Comparison of ENCODE assay signal across 3 cellular contexts in genomic region chr12:64205542-64205941, GRCh38.
TF ChIP-seq lines count a peak whose summit lies in the region.

No MANE protein-coding gene starts in this region.

TF ChIP-seq in HepG2, 621 proteins besides CTCF, POLR2A, EP300 and RAD21 (continues in another document):
- TF ChIP-seq E2F1 (CRISPR knock-in tag; IDR thresholded peaks at IDR 0.05) (no peak), ELF3 (CRISPR knock-in tag; IDR thresholded peaks at IDR 0.05) (no peak), HNRNPK (IDR thresholded peaks at IDR 0.05; ENCODE audit: low read depth, low read length, poor library complexity, severe bottlenecking) (peak; percentile 96), ZNF607 (CRISPR knock-in tag; IDR thresholded peaks at IDR 0.05; ENCODE audit: borderline replicate concordance) (no peak), AHDC1 (CRISPR knock-in tag; IDR thresholded peaks at IDR 0.05; ENCODE audit: borderline replicate concordance) (no peak), ZSCAN5A (CRISPR knock-in tag; IDR thresholded peaks at IDR 0.05; ENCODE audit: borderline replicate concordance) (no peak), ZNF547 (CRISPR knock-in tag; IDR thresholded peaks at IDR 0.05) (no peak), MYNN (CRISPR knock-in tag; IDR thresholded peaks at IDR 0.05; ENCODE audit: low read depth) (no peak), KMT2B (CRISPR knock-in tag; IDR thresholded peaks at IDR 0.05) (no peak), ZSCAN12 (CRISPR knock-in tag; IDR thresholded peaks at IDR 0.05) (no peak)

TF ChIP-seq in HEK293, 187 proteins besides CTCF, POLR2A, EP300 and RAD21:
- TF ChIP-seq ZNF221 (tag by site-specific recombination; IDR thresholded peaks at IDR 0.05; ENCODE audit: borderline replicate concordance), result no peak
- peak; percentile 73 for TF ChIP-seq ZNF366 (tag by site-specific recombination; conservative IDR thresholded peaks at IDR 0.05)
- TF ChIP-seq KLF10 (tag by site-specific recombination; IDR thresholded peaks at IDR 0.05), result no peak
- no peak for TF ChIP-seq ZBTB7A (tag by site-specific recombination; IDR thresholded peaks at IDR 0.05; ENCODE audit: low read depth)

TF ChIP-seq in K562, 482 proteins besides CTCF, POLR2A, EP300 and RAD21:
- no peak for TF ChIP-seq SMARCA4 (IDR thresholded peaks at IDR 0.05)
- TF ChIP-seq TRIM24 (IDR thresholded peaks at IDR 0.05), result no peak
- peak; percentile 56 for TF ChIP-seq PCBP1 (IDR thresholded peaks at IDR 0.05; ENCODE audit: low read depth, low read length, poor library complexity, severe bottlenecking)
- no peak for TF ChIP-seq CEBPZ (IDR thresholded peaks at IDR 0.05; ENCODE audit: borderline replicate concordance, low read depth, low read length)
- TF ChIP-seq STAT5B (CRISPR knock-in tag; IDR thresholded peaks at IDR 0.05), result no peak
- TF ChIP-seq PCBP2 (IDR thresholded peaks at IDR 0.05; ENCODE audit: low read depth, low read length, poor library complexity, severe bottlenecking), result peak; percentile 74
- no peak for TF ChIP-seq PRPF4 (IDR thresholded peaks at IDR 0.05; ENCODE audit: insufficient read depth, low read depth, low read length, poor library complexity, severe bottlenecking)
- TF ChIP-seq ZNF263 (CRISPR knock-in tag; IDR thresholded peaks at IDR 0.05; ENCODE audit: borderline replicate concordance), result no peak
